Comparison of ENCODE assay signal across 23 cellular contexts in the genomic region with DNA sequence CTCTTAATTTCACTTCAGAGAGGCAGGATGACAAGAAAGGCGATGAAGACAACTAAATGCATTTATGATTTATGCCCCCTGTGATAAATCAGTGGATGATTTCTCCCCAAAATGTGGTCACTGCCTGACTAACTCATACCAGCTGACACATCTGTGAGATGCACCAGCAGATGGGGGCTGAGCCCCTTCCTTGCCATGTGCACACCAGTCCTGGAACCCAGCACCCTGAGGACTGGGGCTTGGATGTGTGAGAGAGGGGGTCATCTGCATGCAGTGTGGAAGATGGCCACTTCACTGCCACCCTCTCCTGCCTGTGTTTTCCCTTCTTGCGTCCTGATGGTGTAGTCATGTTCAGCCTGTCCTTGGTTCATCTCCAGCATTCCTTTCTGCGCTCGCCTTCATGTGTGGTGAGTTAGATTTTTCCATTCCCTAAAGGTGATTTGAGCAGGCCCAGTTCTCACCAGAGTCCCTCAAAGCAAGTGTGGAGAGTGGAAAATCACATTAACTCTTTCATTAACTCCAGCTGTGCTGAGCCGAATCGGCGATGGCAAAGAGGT.
"Had no signal": no experiment of that assay in that cellular context is flagged by ENCODE, and none has a peak within 500 bp of the region (broad histone marks: within the 10 kb centered on the region; RNA-seq: fewer than 3 reads in every experiment).

No MANE protein-coding gene starts in this region.

- H3K4me3 Mint-ChIP-seq: activated B cell treated with CpG ODN at 0.5 μM for 24 hours; activated naive CD8-positive, alpha-beta T cell treated with anti-CD3 and anti-CD28 coated beads for 36 hours; activated T-cell treated with anti-CD3 and anti-CD28 coated beads, Interleukin-2, amount 50 U/mL, for 4 hours; memory B cell; neural progenitor cell; T-helper 1 cell treated with Interleukin-12 subunit alpha and Interleukin-12 subunit beta and Interleukin-4 antibody, amounts not matched to agents 30 μg/mL and 1 μg/mL, for 36 hours; type B pancreatic cell had no signal

- ATAC-seq: activated T-cell treated with anti-CD3 and anti-CD28 coated beads, Interleukin-2, amount 50 U/mL, for 4 hours; left cardiac atrium; stimulated activated naive CD8-positive, alpha-beta T cell treated with anti-CD3 and anti-CD28 coated beads, Interleukin-15, Interleukin-2, amounts not matched to agents 100 U/mL and 50 U/mL, for 24 hours had no signal

- H3K36me3 Mint-ChIP-seq: activated naive CD8-positive, alpha-beta T cell treated with anti-CD3 and anti-CD28 coated beads for 36 hours; memory B cell; type B pancreatic cell had no signal

- H3K27me3 Mint-ChIP-seq: activated B cell treated with CpG ODN at 0.5 μM for 24 hours; activated naive CD8-positive, alpha-beta T cell treated with anti-CD3 and anti-CD28 coated beads for 36 hours; memory B cell had no signal

- H3K9me3 ChIP-seq: right atrium auricular region, SJSA1 had no signal

- H3K4me1 ChIP-seq: right atrium auricular region, SJSA1 had no signal

- H3K4me1 Mint-ChIP-seq: activated B cell treated with CpG ODN at 0.5 μM for 24 hours; activated naive CD8-positive, alpha-beta T cell treated with anti-CD3 and anti-CD28 coated beads for 36 hours; memory B cell had no signal

- H3K27ac ChIP-seq: neural progenitor cell, right atrium auricular region, SJSA1 had no signal

- H3K4me3 ChIP-seq: neural progenitor cell, right atrium auricular region, SJSA1 had no signal

- H3K27me3 ChIP-seq: neural progenitor cell, right atrium auricular region, SJSA1 had no signal

- H3K27ac Mint-ChIP-seq: activated B cell treated with CpG ODN at 0.5 μM for 24 hours; activated naive CD8-positive, alpha-beta T cell treated with anti-CD3 and anti-CD28 coated beads for 36 hours; memory B cell; progenitor cell of endocrine pancreas; T-helper 1 cell treated with Interleukin-12 subunit alpha and Interleukin-12 subunit beta and Interleukin-4 antibody, amounts not matched to agents 30 μg/mL and 1 μg/mL, for 36 hours; type B pancreatic cell had no signal

- H3K36me3 ChIP-seq: neural progenitor cell, right atrium auricular region, SJSA1 had no signal

- DNase-seq: activated B cell treated with CpG ODN at 0.5 μM for 24 hours; activated CD4-positive, alpha-beta T cell treated with anti-CD3 and anti-CD28 coated beads for 4 hours; activated CD4-positive, alpha-beta T cell treated with anti-CD3 and anti-CD28 coated beads, Interleukin-2, amount 50 U/mL, for 48 hours; activated CD8-positive, alpha-beta memory T cell treated with anti-CD3 and anti-CD28 coated beads, Interleukin-2, amount 50 U/mL, for 48 hours; activated naive CD4-positive, alpha-beta T cell treated with Interleukin-2 at 50 U/mL for 16 hours; activated naive CD8-positive, alpha-beta T cell treated with anti-CD3 and anti-CD28 coated beads for 36 hours; activated T-cell treated with anti-CD3 and anti-CD28 coated beads, Interleukin-2, amount 50 U/mL, for 4 hours; cerebellar nuclear complex; cortex of kidney; effector CD4-positive, alpha-beta T cell; foreskin fibroblast; left cardiac atrium; stimulated activated CD4-positive, alpha-beta T cell treated with anti-CD3 and anti-CD28 coated beads, Interleukin-12 subunit alpha, Interleukin-12 subunit beta, amount 100 ng/mL, for 4 hours; stimulated activated CD4-positive, alpha-beta T cell treated with anti-CD3 and anti-CD28 coated beads, Interleukin-4, amount 100 ng/mL, for 4 hours; stimulated activated naive CD8-positive, alpha-beta T cell treated with anti-CD3 and anti-CD28 coated beads, Interleukin-15, Interleukin-2, amounts not matched to agents 100 U/mL and 50 U/mL, for 24 hours; T1000 had no signal

- H3K9me3 Mint-ChIP-seq: activated B cell treated with CpG ODN at 0.5 μM for 24 hours; activated naive CD8-positive, alpha-beta T cell treated with anti-CD3 and anti-CD28 coated beads for 36 hours; activated T-cell treated with anti-CD3 and anti-CD28 coated beads, Interleukin-2, amount 50 U/mL, for 4 hours; memory B cell; T-helper 1 cell treated with Interleukin-12 subunit alpha and Interleukin-12 subunit beta and Interleukin-4 antibody, amounts not matched to agents 30 μg/mL and 1 μg/mL, for 36 hours had no signal
